9 cellular contexts compared by ENCODE assay signal in the genomic region with DNA sequence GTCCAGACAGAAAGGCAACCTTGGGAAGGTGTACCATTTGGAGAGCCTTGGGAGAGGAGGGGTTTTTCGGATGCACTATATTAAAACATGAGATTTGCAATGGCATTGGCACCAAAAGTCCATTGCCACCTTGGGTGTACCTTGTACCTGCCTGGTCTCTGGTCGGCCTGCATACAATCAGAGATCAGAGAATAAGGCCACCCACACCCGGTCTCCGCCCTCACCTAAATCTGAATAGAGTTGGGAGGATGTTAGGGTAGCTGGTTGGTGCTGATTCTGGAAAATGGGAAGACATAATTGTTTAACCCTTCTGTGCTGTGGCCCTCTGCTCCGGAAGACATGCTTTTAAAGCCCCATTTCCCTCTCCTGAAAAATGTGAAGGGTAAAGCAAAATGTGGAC. TPM values are rescaled to one million over a fixed set of nuclear protein-coding genes. Genes with fewer than 3 reads are reported as not detected.
A peak's percentile ranks its signal among the peaks of the same experiment; 100 is the strongest.
DNase-seq lines count a peak whose midpoint lies in the region; ATAC-seq and TF ChIP-seq lines count a peak whose summit lies in the region.
"Not testable (repeated sequence)": the region's sequence is repeated elsewhere in the genome, so short reads cannot be mapped to it uniquely, and the experiment has no call there.
"Had no signal": no experiment of that assay in that cellular context is flagged by ENCODE, and none has a peak within 500 bp of the region (broad histone marks: within the 10 kb centered on the region; RNA-seq: fewer than 3 reads in every experiment).

No MANE protein-coding gene starts in this region.

- not testable (repeated sequence) for H3K4me1 ChIP-seq in BE2C; HEK293 (ENCODE audit: control insufficient read depth, insufficient read depth, low read length); Panc1 (ENCODE audit: control insufficient read depth, insufficient read depth, low read length); breast epithelium; neural progenitor cell

- not testable (repeated sequence) for H3K9ac ChIP-seq in neural progenitor cell

- not testable (repeated sequence) for H3K36me3 Mint-ChIP-seq in activated T-cell treated with anti-CD3 and anti-CD28 coated beads, Interleukin-2, amount 50 U/mL, for 72 hours (ENCODE audit: insufficient read depth in 2 of 2); neural progenitor cell

- not testable (repeated sequence) for H3K27ac ChIP-seq in HEK293 (ENCODE audit: extremely low read depth, low read depth, low read length); Panc1 (ENCODE audit: low read length); breast epithelium; neural progenitor cell

- not testable (repeated sequence) for H3K27ac Mint-ChIP-seq in activated T-cell treated with anti-CD3 and anti-CD28 coated beads, Interleukin-2, amount 50 U/mL, for 72 hours; neural progenitor cell; stimulated activated naive CD8-positive, alpha-beta T cell treated with anti-CD3 and anti-CD28 coated beads, Interleukin-15, amount 100 ng/mL, for 72 hours

- H3K4me3 ChIP-seq in BE2C (ENCODE audit: low read depth, low read length) = peak overlapping the region; percentile 8; the same call in 1 of the 2 replicates
- H3K4me3 ChIP-seq in HEK293 (ENCODE audit: low read depth, low read length) = peak overlapping the region; percentile 25
- H3K4me3 ChIP-seq in Panc1 (ENCODE audit: low read depth in 2 of 2, low read length in 2 of 2) = peak overlapping the region; percentile 20 to 30
- peak overlapping the region in 2 of 3 donors; percentile 13 to 19 for H3K4me3 ChIP-seq in breast epithelium
- peak overlapping the region; percentile 27 to 46 for H3K4me3 ChIP-seq in foreskin fibroblast (ENCODE audit: low read depth in 1 of 2, low read length in 2 of 2)
- peak overlapping the region; percentile 28 for H3K4me3 ChIP-seq in neural progenitor cell

- not testable (repeated sequence) for H3K27me3 Mint-ChIP-seq in activated T-cell treated with anti-CD3 and anti-CD28 coated beads, Interleukin-2, amount 50 U/mL, for 72 hours (ENCODE audit: low read depth); neural progenitor cell (ENCODE audit: insufficient read depth, low read depth); stimulated activated naive CD8-positive, alpha-beta T cell treated with anti-CD3 and anti-CD28 coated beads, Interleukin-15, amount 100 ng/mL, for 72 hours

- H3K36me3 ChIP-seq in BE2C; HEK293 (ENCODE audit: control insufficient read depth in 2 of 2, insufficient read depth in 1 of 2, low read length in 2 of 2); Panc1 (ENCODE audit: control insufficient read depth, insufficient read depth, low read length); breast epithelium; neural progenitor cell: not testable (repeated sequence)

- H3F3A ChIP-seq in neural progenitor cell (ENCODE audit: low read depth) = not testable (repeated sequence)

- not testable (repeated sequence) for TF ChIP-seq POLR2A in breast epithelium (IDR thresholded peaks at IDR 0.05)

- H3K9me3 Mint-ChIP-seq in activated T-cell treated with anti-CD3 and anti-CD28 coated beads, Interleukin-2, amount 50 U/mL, for 72 hours; neural progenitor cell; stimulated activated naive CD8-positive, alpha-beta T cell treated with anti-CD3 and anti-CD28 coated beads, Interleukin-15, amount 100 ng/mL, for 72 hours: not testable (repeated sequence)

- H2AFZ ChIP-seq in neural progenitor cell (replicated peaks) = not testable (repeated sequence)

- CTCF ChIA-PET in HEK293 (lab: Yijun Ruan, JAX); Panc1 (lab: Charles Lee): not testable (repeated sequence)

- H3K9me3 ChIP-seq in BE2C; HEK293 (ENCODE audit: control insufficient read depth, insufficient read depth, low read depth, low read length); Panc1 (ENCODE audit: control insufficient read depth, insufficient read depth, low read depth, low read length); breast epithelium; neural progenitor cell (ENCODE audit: low read depth): not testable (repeated sequence)

- POLR2A ChIA-PET in HEK293 (lab: Yijun Ruan, JAX); Panc1 (lab: Charles Lee): not testable (repeated sequence)

- peak overlapping the region; percentile 60 for H3K4me2 ChIP-seq in neural progenitor cell

- H3K4me1 Mint-ChIP-seq in activated T-cell treated with anti-CD3 and anti-CD28 coated beads, Interleukin-2, amount 50 U/mL, for 72 hours (ENCODE audit: low read depth); neural progenitor cell; stimulated activated naive CD8-positive, alpha-beta T cell treated with anti-CD3 and anti-CD28 coated beads, Interleukin-15, amount 100 ng/mL, for 72 hours: not testable (repeated sequence)

- not testable (repeated sequence) for H3K79me2 ChIP-seq in neural progenitor cell (ENCODE audit: low read depth)

- not testable (repeated sequence) for TF ChIP-seq CTCF in BE2C (IDR thresholded peaks at IDR 0.05; ENCODE audit: low read depth, low read length); HEK293 (tag by site-specific recombination; IDR thresholded peaks at IDR 0.05); Panc1 (IDR thresholded peaks at IDR 0.05); breast epithelium (IDR thresholded peaks at IDR 0.05); foreskin fibroblast (IDR thresholded peaks at IDR 0.05; ENCODE audit: low read depth, low read length); neural progenitor cell (IDR thresholded peaks at IDR 0.05)

- intact Hi-C loops in Panc1 (cut with micrococcal nuclease; ENCODE audit: unreplicated experiment); breast epithelium (cut with DNase I; ENCODE audit: low total_unique reads): not testable (repeated sequence)

- peak overlapping the region; percentile 11 to 63 for H3K4me3 Mint-ChIP-seq in activated T-cell treated with anti-CD3 and anti-CD28 coated beads, Interleukin-2, amount 50 U/mL, for 72 hours
- H3K4me3 Mint-ChIP-seq in neural progenitor cell = peak overlapping the region; percentile 83
- peak overlapping the region; percentile 10 to 24 for H3K4me3 Mint-ChIP-seq in stimulated activated naive CD8-positive, alpha-beta T cell treated with anti-CD3 and anti-CD28 coated beads, Interleukin-15, amount 100 ng/mL, for 72 hours

- ATAC-seq in Panc1; activated T-cell treated with anti-CD3 and anti-CD28 coated beads, Interleukin-2, amount 50 U/mL, for 72 hours (replicated peaks in 1 of 2); stimulated activated naive CD8-positive, alpha-beta T cell treated with anti-CD3 and anti-CD28 coated beads, Interleukin-15, amount 100 ng/mL, for 72 hours: not testable (repeated sequence)

- not testable (repeated sequence) for DNase-seq in BE2C; Panc1 (ENCODE audit: low read depth, low spot score); activated T-cell treated with anti-CD3 and anti-CD28 coated beads, Interleukin-2, amount 50 U/mL, for 72 hours; breast epithelium (ENCODE audit: low spot score in 2 of 2); foreskin fibroblast; stimulated activated naive CD8-positive, alpha-beta T cell treated with anti-CD3 and anti-CD28 coated beads, Interleukin-15, amount 100 ng/mL, for 72 hours
- DNase-seq in neural progenitor cell (ENCODE audit: low spot score) = peak; percentile 0

- not testable (repeated sequence) for H3K27me3 ChIP-seq in BE2C; Panc1 (ENCODE audit: control insufficient read depth, insufficient read depth, low read length); breast epithelium; neural progenitor cell

- in situ Hi-C loops in Panc1 (cut with HindIII; ENCODE audit: low pct_unique_long_range_greater_than_20kb, low sequenced_read_pairs) = not testable (repeated sequence)

- H4K20me1 ChIP-seq in neural progenitor cell (ENCODE audit: low read depth) = not testable (repeated sequence)

- BruUV-seq in Panc1 (replicated peaks; lab: Mats Ljungman, UMichigan) = TSS peak; percentile 51

RNA-seq across cellular contexts. Expression of a gene that starts 3.1 kb away (rescaled TPM):
- 6.8 TPM for polyA plus RNA-seq in BE2C (2012; ENCODE audit: insufficient read depth, insufficient read length, low read depth)
- 50.5 TPM for total RNA-seq in Panc1 (2021; ENCODE audit: unreplicated experiment)
- polyA plus RNA-seq in Panc1 (2012; ENCODE audit: insufficient read length) = 20.2 TPM
- 10 to 100 TPM; 19.1 to 23.5 TPM for total RNA-seq in activated T-cell treated with anti-CD3 and anti-CD28 coated beads, Interleukin-2, amount 50 U/mL, for 72 hours
- 10 to 100 TPM; 17.0 to 37.0 (median 17.7) TPM for total RNA-seq in breast epithelium
- 20.4 and 26.8 TPM in 2 replicates for total RNA-seq in neural progenitor cell (ENCODE audit: low replicate concordance)

RNA-seq across cellular contexts. Expression of a gene that starts 3.8 kb away (rescaled TPM):
- polyA plus RNA-seq in BE2C (2012; ENCODE audit: insufficient read depth, insufficient read length, low read depth) = 7.1 TPM
- 24.9 TPM for total RNA-seq in Panc1 (2021; ENCODE audit: unreplicated experiment)
- polyA plus RNA-seq in Panc1 (2012; ENCODE audit: insufficient read length) = 21.9 TPM
- total RNA-seq in activated T-cell treated with anti-CD3 and anti-CD28 coated beads, Interleukin-2, amount 50 U/mL, for 72 hours = 10 to 100 TPM; 34.6 to 58.1 TPM
- total RNA-seq in breast epithelium = 1 to 10 TPM in 1 of 3 donors, under 1 TPM in 1, not detected in 1; 0.73 to 1.9 TPM
- total RNA-seq in neural progenitor cell (ENCODE audit: low replicate concordance) = 36.9 and 48.4 TPM in 2 replicates
- total RNA-seq: body of pancreas had no signal

Comparison
In these comparisons a context has a peak if more than half of its experiments do, and no peak if none do; other contexts are left out.
1. H3K4me3 Mint-ChIP-seq: peak in every context shown above with its lines; median percentile 83 in neural progenitor cell; 37 in activated T-cell treated with anti-CD3 and anti-CD28 coated beads, Interleukin-2, amount 50 U/mL, for 72 hours; 17 in stimulated activated naive CD8-positive, alpha-beta T cell treated with anti-CD3 and anti-CD28 coated beads, Interleukin-15, amount 100 ng/mL, for 72 hours.